In the genomic region with DNA sequence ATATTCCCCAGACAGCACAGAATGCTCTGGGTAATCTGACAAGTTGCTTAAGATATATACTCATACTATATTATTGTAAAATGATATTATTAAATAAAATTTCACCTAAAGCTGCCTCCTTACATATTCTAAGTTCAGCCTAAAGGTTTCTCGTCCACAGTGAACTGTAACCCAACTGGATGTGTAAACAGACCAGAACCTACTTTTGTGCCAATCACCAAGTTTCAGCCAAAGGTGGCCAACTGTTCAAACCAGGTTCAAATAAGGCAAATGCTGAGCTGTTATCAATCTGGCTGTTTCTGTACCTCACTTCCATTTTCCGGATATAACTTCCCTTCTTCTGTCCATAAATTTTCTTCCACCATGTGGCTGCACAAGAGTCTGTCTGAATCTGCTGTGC, we compare ENCODE assay signal across 26 cellular contexts.
"Had no signal": no experiment of that assay in that cellular context is flagged by ENCODE, and none has a peak within 500 bp of the region (broad histone marks: within the 10 kb centered on the region; RNA-seq: fewer than 3 reads in every experiment).

No MANE protein-coding gene starts in this region.

- H3K27me3 ChIP-seq: neutrophil, suprapubic skin, transverse colon, upper lobe of right lung, uterus had no signal

- H3K4me1 Mint-ChIP-seq: stimulated activated naive CD8-positive, alpha-beta T cell treated with anti-CD3 and anti-CD28 coated beads, Interleukin-15, amount 100 ng/mL, for 72 hours had no signal

- H3K4me3 Mint-ChIP-seq: naive thymus-derived CD4-positive, alpha-beta T cell; stimulated activated naive CD8-positive, alpha-beta T cell treated with anti-CD3 and anti-CD28 coated beads, Interleukin-15, amount 100 ng/mL, for 72 hours had no signal

- H3K9me3 ChIP-seq: gastrocnemius medialis, neutrophil, suprapubic skin, transverse colon, upper lobe of right lung, uterus had no signal

- DNase-seq: cortex of kidney; dorsolateral prefrontal cortex; effector CD4-positive, alpha-beta T cell; foreskin fibroblast; gastrocnemius medialis; head of caudate nucleus; mesendoderm; midbrain; naive thymus-derived CD4-positive, alpha-beta T cell; stimulated activated CD4-positive, alpha-beta T cell treated with anti-CD3 and anti-CD28 coated beads, Interleukin-12 subunit alpha, Interleukin-12 subunit beta, amount 100 ng/mL, for 4 hours; stimulated activated CD4-positive, alpha-beta T cell treated with anti-CD3 and anti-CD28 coated beads, Interleukin-1b, Interleukin-23, amount 100 ng/mL, for 48 hours; stimulated activated CD4-positive, alpha-beta T cell treated with anti-CD3 and anti-CD28 coated beads, Interleukin-4, amount 100 ng/mL, for 1 hour; stimulated activated CD8-positive, alpha-beta memory T cell treated with anti-CD3 and anti-CD28 coated beads, Interleukin-4, amount 100 ng/mL, for 48 hours; stimulated activated naive CD4-positive, alpha-beta T cell; stimulated activated naive CD8-positive, alpha-beta T cell treated with anti-CD3 and anti-CD28 coated beads, Interleukin-15, amount 100 ng/mL, for 72 hours; transverse colon; upper lobe of right lung; uterus had no signal

- H3K9ac ChIP-seq: parathyroid adenoma had no signal

- H3K4me1 ChIP-seq: gastrocnemius medialis, parathyroid adenoma, suprapubic skin, transverse colon, upper lobe of right lung, uterus had no signal

- H3K9me3 Mint-ChIP-seq: naive thymus-derived CD4-positive, alpha-beta T cell; stimulated activated naive CD8-positive, alpha-beta T cell treated with anti-CD3 and anti-CD28 coated beads, Interleukin-15, amount 100 ng/mL, for 72 hours had no signal

- H3K36me3 ChIP-seq: gastrocnemius medialis, neutrophil, suprapubic skin, transverse colon, upper lobe of right lung, uterus had no signal

- H3K27ac Mint-ChIP-seq: naive thymus-derived CD4-positive, alpha-beta T cell; progenitor cell of endocrine pancreas; stimulated activated naive CD8-positive, alpha-beta T cell treated with anti-CD3 and anti-CD28 coated beads, Interleukin-15, amount 100 ng/mL, for 72 hours had no signal

- H3K36me3 Mint-ChIP-seq: naive thymus-derived CD4-positive, alpha-beta T cell had no signal

- H3K27me3 Mint-ChIP-seq: progenitor cell of endocrine pancreas; stimulated activated naive CD8-positive, alpha-beta T cell treated with anti-CD3 and anti-CD28 coated beads, Interleukin-15, amount 100 ng/mL, for 72 hours had no signal

- H2AFZ ChIP-seq: parathyroid adenoma had no signal

- H3K27ac ChIP-seq: dorsolateral prefrontal cortex, epithelial cell of prostate, gastrocnemius medialis, neutrophil, parathyroid adenoma, suprapubic skin, transverse colon, upper lobe of right lung, uterus had no signal

- ATAC-seq: esophagus mucosa; gastrocnemius medialis; naive thymus-derived CD4-positive, alpha-beta T cell; sciatic nerve; stimulated activated naive CD8-positive, alpha-beta T cell treated with anti-CD3 and anti-CD28 coated beads, Interleukin-15, amount 100 ng/mL, for 72 hours; upper lobe of right lung had no signal

- H3K4me3 ChIP-seq: dorsolateral prefrontal cortex, gastrocnemius medialis, smooth muscle cell, suprapubic skin, transverse colon, upper lobe of right lung, uterus had no signal
